21 cellular contexts compared by ENCODE assay signal in genomic region chr11:80388536-80388935, GRCh38.
"Had no signal": no experiment of that assay in that cellular context is flagged by ENCODE, and none has a peak within 500 bp of the region (broad histone marks: within the 10 kb centered on the region; RNA-seq: fewer than 3 reads in every experiment).

No MANE protein-coding gene starts in this region.

- H3K27ac Mint-ChIP-seq: naive B cell; nephron; stimulated activated memory B cell treated with anti-CD40 and anti-IgM and Interleukin-4, amounts not matched to agents 10 μg/mL and 1 μg/mL and 100 μg/mL, for 72 hours; stimulated activated naive CD8-positive, alpha-beta T cell treated with anti-CD3 and anti-CD28 coated beads, Interleukin-15, Interleukin-2, amounts not matched to agents 100 ng/mL and 50 ng/mL, for 24 hours had no signal

- H3K4me2 ChIP-seq: hepatocyte had no signal

- H3K4me1 ChIP-seq: colonic mucosa, foreskin keratinocyte, spleen, testis, tibial nerve had no signal

- H3K36me3 ChIP-seq: colonic mucosa, spleen, tibial nerve had no signal

- H3K4me1 Mint-ChIP-seq: naive B cell; nephron; stimulated activated memory B cell treated with anti-CD40 and anti-IgM and Interleukin-4, amounts not matched to agents 10 μg/mL and 1 μg/mL and 100 μg/mL, for 72 hours had no signal

- H3K36me3 Mint-ChIP-seq: naive B cell; stimulated activated memory B cell treated with anti-CD40 and anti-IgM and Interleukin-4, amounts not matched to agents 10 μg/mL and 1 μg/mL and 100 μg/mL, for 72 hours had no signal

- H3K27me3 ChIP-seq: colonic mucosa, hepatocyte, spleen, testis, tibial nerve had no signal

- DNase-seq: colonic mucosa; dermis blood vessel endothelial cell; erythroblast; left colon; left ventricle myocardium superior; mesenchymal stem cell; naive B cell; posterior cingulate gyrus; spleen; stimulated activated CD4-positive, alpha-beta T cell treated with anti-CD3 and anti-CD28 coated beads, Interleukin-15, amount 100 ng/mL, for 24 hours; stimulated activated CD4-positive, alpha-beta T cell treated with anti-CD3 and anti-CD28 coated beads, Interleukin-1b, Interleukin-23, amount 100 ng/mL, for 48 hours; stimulated activated CD4-positive, alpha-beta T cell treated with anti-CD3 and anti-CD28 coated beads, Interleukin-4, amount 100 ng/mL, for 24 hours; testis had no signal

- H3K9me3 ChIP-seq: colonic mucosa, testis, tibial nerve had no signal

- H3K27me3 Mint-ChIP-seq: naive B cell; stimulated activated memory B cell treated with anti-CD40 and anti-IgM and Interleukin-4, amounts not matched to agents 10 μg/mL and 1 μg/mL and 100 μg/mL, for 72 hours; stimulated activated naive CD8-positive, alpha-beta T cell treated with anti-CD3 and anti-CD28 coated beads, Interleukin-15, Interleukin-2, amounts not matched to agents 100 ng/mL and 50 ng/mL, for 24 hours had no signal

- H3K27ac ChIP-seq: colonic mucosa, foreskin keratinocyte, hepatocyte, spleen, testis, tibial nerve had no signal

- ATAC-seq: left colon; left ventricle myocardium superior; sciatic nerve; stimulated activated memory B cell treated with anti-CD40 and anti-IgM and Interleukin-4, amounts not matched to agents 10 μg/mL and 1 μg/mL and 100 μg/mL, for 72 hours had no signal

- H3K4me3 Mint-ChIP-seq: naive B cell; nephron; stimulated activated memory B cell treated with anti-CD40 and anti-IgM and Interleukin-4, amounts not matched to agents 10 μg/mL and 1 μg/mL and 100 μg/mL, for 72 hours; stimulated activated naive CD8-positive, alpha-beta T cell treated with anti-CD3 and anti-CD28 coated beads, Interleukin-15, Interleukin-2, amounts not matched to agents 100 ng/mL and 50 ng/mL, for 24 hours had no signal

- H3K4me3 ChIP-seq: colonic mucosa, hepatocyte, lung, spleen, testis, tibial nerve had no signal

- H2AFZ ChIP-seq: hepatocyte had no signal

- H3K9me3 Mint-ChIP-seq: nephron; stimulated activated memory B cell treated with anti-CD40 and anti-IgM and Interleukin-4, amounts not matched to agents 10 μg/mL and 1 μg/mL and 100 μg/mL, for 72 hours had no signal
